17 cellular contexts compared by ENCODE assay signal in the genomic region with DNA sequence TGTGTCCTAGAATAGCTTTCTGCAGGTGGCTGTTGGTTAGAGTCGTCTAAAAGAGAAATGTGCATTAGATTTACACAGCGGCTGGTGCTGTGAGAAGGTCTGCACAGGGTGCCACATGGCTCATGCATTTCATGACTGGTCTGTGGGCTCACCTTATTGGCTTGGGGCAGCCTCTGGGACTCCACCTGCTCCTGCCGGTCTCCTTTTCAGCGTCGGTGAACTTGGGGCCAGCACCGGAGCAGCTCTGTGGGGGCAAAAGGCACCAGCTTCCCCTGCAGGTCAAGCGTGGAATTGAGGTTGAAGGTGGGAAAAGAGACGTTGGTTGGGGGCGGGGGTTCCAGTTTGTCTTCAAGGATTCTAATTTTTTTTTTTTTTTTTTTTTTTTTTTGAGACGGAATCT. TPM values are rescaled to one million over a fixed set of nuclear protein-coding genes. Genes with fewer than 3 reads are reported as not detected.
A peak's percentile ranks its signal among the peaks of the same experiment; 100 is the strongest.
DNase-seq lines count a peak whose midpoint lies in the region; ATAC-seq and TF ChIP-seq lines count a peak whose summit lies in the region.
"Had no signal": no experiment of that assay in that cellular context is flagged by ENCODE, and none has a peak within 500 bp of the region (broad histone marks: within the 10 kb centered on the region; RNA-seq: fewer than 3 reads in every experiment).

No MANE protein-coding gene starts in this region.

- H3K9me3 ChIP-seq in left ventricle myocardium inferior (replicated peaks) (no peaks in the 10 kb centered on the region), OCI-LY7 (ENCODE audit: low read length) (no peaks in the 10 kb centered on the region)
- H3K9me3 ChIP-seq: thyroid gland had no signal

- CTCF ChIA-PET in OCI-LY7 (lab: Charles Lee; ENCODE audit: unreplicated experiment), result interaction anchor here (0.6 to 0.8 kb wide), 2 partner anchors 27 to 227 kb away, joined by 3 to 4 read pairs; no protein-coding TSS in a partner anchor

- intact Hi-C loops in left ventricle myocardium inferior (cut with micrococcal nuclease), result no loop called here
- intact Hi-C loops in left ventricle myocardium superior (cut with micrococcal nuclease), result no loop called here
- intact Hi-C loops in OCI-LY7 (cut with micrococcal nuclease; ENCODE audit: unreplicated experiment), result loop anchor here (1.0 to 5.0 kb wide), 2 partner anchors 30 to 55 kb away; no protein-coding TSS in a partner anchor

- peaks cover 38% of the 10 kb centered on the region for H3K27me3 ChIP-seq in left ventricle myocardium inferior (ENCODE audit: low read depth)
- H3K27me3 ChIP-seq: thyroid gland had no signal

- peaks cover 7% of the 10 kb centered on the region for H3K4me1 Mint-ChIP-seq in type B pancreatic cell (ENCODE audit: unreplicated experiment)

- ATAC-seq in left ventricle myocardium superior, result no peak
- ATAC-seq: Panc1 had no signal

- DNase-seq in left ventricle myocardium inferior (no peak), left ventricle myocardium superior (no peak), OCI-LY7 (ENCODE audit: low spot score) (peak; percentile 90), epithelial cell of proximal tubule (ENCODE audit: low read depth) (no peak), type B pancreatic cell (ENCODE audit: extremely low spot score, unreplicated experiment) (no peak), kidney tubule cell (ENCODE audit: low spot score) (no peak), foreskin melanocyte (no peak), NCI-H2196 treated with DMSO at 0.1 percent for 48 hours (lab: John Stamatoyannopoulos, UW; ENCODE audit: unreplicated experiment) (no peak)
- DNase-seq: activated effector memory CD4-positive, alpha-beta T cell treated with anti-CD3 and anti-CD28 coated beads, Interleukin-2, amount 50 U/mL, for 16 hours; hippocampal formation; NCI-H1436; thyroid gland had no signal

- no peak overlapping the region for H3K27ac ChIP-seq in left ventricle myocardium inferior (replicated peaks)
- peak overlapping the region; percentile 83 for H3K27ac ChIP-seq in OCI-LY7 (ENCODE audit: low read depth, low read length, poor library complexity, severe bottlenecking)
- H3K27ac ChIP-seq: thyroid gland had no signal

- H2AFZ ChIP-seq in OCI-LY7 (ENCODE audit: low read length), result peak overlapping the region; percentile 61; the same call in 1 of the 2 replicates

- H3K4me3 ChIP-seq in left ventricle myocardium inferior (no peak overlapping the region), OCI-LY7 (ENCODE audit: low read depth, low read length, poor library complexity, severe bottlenecking) (peak overlapping the region; percentile 38), epithelial cell of proximal tubule (ENCODE audit: low read depth, low read length) (no peak overlapping the region)
- H3K4me3 ChIP-seq: lung, thyroid gland had no signal

- BruUV-seq in OCI-LY7 (replicated peaks; lab: Mats Ljungman, UMichigan), result no TSS peak

- H3K36me3 ChIP-seq in left ventricle myocardium inferior (no peaks in the 10 kb centered on the region), OCI-LY7 (ENCODE audit: insufficient read depth, low read length) (no peaks in the 10 kb centered on the region)
- H3K36me3 ChIP-seq: thyroid gland had no signal

- H3K4me1 ChIP-seq in left ventricle myocardium inferior, result peaks cover 14% of the 10 kb centered on the region
- H3K4me1 ChIP-seq in OCI-LY7 (ENCODE audit: insufficient read depth, low read length, poor library complexity, severe bottlenecking), result peaks cover 60% of the 10 kb centered on the region

- peak overlapping the region; percentile 70 for H3K4me2 ChIP-seq in OCI-LY7 (ENCODE audit: low read length)

- H3K4me3 Mint-ChIP-seq in type B pancreatic cell, result no peak overlapping the region

- no peaks in the 10 kb centered on the region for H3K9me3 Mint-ChIP-seq in type B pancreatic cell

- POLR2A ChIA-PET in OCI-LY7 (lab: Charles Lee), result interaction anchor here (0.7 to 1.0 kb wide), 3 partner anchors 13 to 34 kb away, joined by 3 to 6 read pairs (median 4); no protein-coding TSS in a partner anchor

- H3K79me2 ChIP-seq in OCI-LY7 (ENCODE audit: insufficient read depth, low read depth, low read length), result no peaks in the 10 kb centered on the region

- TF ChIP-seq CTCF in left ventricle myocardium inferior (IDR thresholded peaks at IDR 0.05; ENCODE audit: borderline replicate concordance) (peak; percentile 9), OCI-LY7 (conservative IDR thresholded peaks at IDR 0.05; ENCODE audit: low read length) (peak; percentile 75), epithelial cell of proximal tubule (conservative IDR thresholded peaks at IDR 0.05; ENCODE audit: low read depth, low read length) (peak; percentile 36), type B pancreatic cell (conservative IDR thresholded peaks at IDR 0.05) (peak; percentile 53)

- H3K27me3 Mint-ChIP-seq in type B pancreatic cell, result peaks cover 43% of the 10 kb centered on the region

- no peak overlapping the region for H3K27ac Mint-ChIP-seq in type B pancreatic cell

- no peaks in the 10 kb centered on the region for H3K9me2 ChIP-seq in OCI-LY7 (ENCODE audit: insufficient read depth, low read length)

- H4K20me1 ChIP-seq in OCI-LY7 (ENCODE audit: insufficient read depth, low read length), result no peaks in the 10 kb centered on the region

- no peaks in the 10 kb centered on the region for H3K36me3 Mint-ChIP-seq in type B pancreatic cell

RNA-seq across cellular contexts. Expression of a gene that starts 3.1 kb away (rescaled TPM):
- total RNA-seq in left ventricle myocardium inferior, result not detected
- 0.07 TPM for total RNA-seq in left ventricle myocardium superior
- total RNA-seq in OCI-LY7 (2014; rRNA removed; shearing (Covaris generic)), result 1.0 and 1.5 TPM in 2 replicates
- total RNA-seq in OCI-LY7 (2022), result 4.3 and 4.9 TPM in 2 replicates
- 0.14 TPM in 1 of 2 replicates, not detected in the other for total RNA-seq in epithelial cell of proximal tubule
- 0.10 and 2.0 TPM in 2 replicates for total RNA-seq in type B pancreatic cell (ENCODE audit: low replicate concordance)
- total RNA-seq: activated CD8-positive, alpha-beta memory T cell treated with anti-CD3 and anti-CD28 coated beads for 36 hours; dermis microvascular lymphatic vessel endothelial cell; NCI-H460 had no signal

RNA-seq across cellular contexts. Expression of a gene that starts 18.5 kb away (rescaled TPM):
- total RNA-seq in left ventricle myocardium inferior (30.8 TPM), left ventricle myocardium superior (33.5 TPM), OCI-LY7 (2022) (0.10 TPM in 1 of 2 replicates, not detected in the other), epithelial cell of proximal tubule (14.0 and 14.1 TPM in 2 replicates), type B pancreatic cell (ENCODE audit: low replicate concordance) (22.1 and 29.3 TPM in 2 replicates)
- 0.09 TPM in 1 of 2 replicates, not detected in the other for total RNA-seq in OCI-LY7 (2014; rRNA removed; shearing (Covaris generic))
- total RNA-seq: activated CD8-positive, alpha-beta memory T cell treated with anti-CD3 and anti-CD28 coated beads for 36 hours; NCI-H460 had no signal

RNA-seq across cellular contexts. Expression of a gene that starts 39.5 kb away (rescaled TPM):
- total RNA-seq in left ventricle myocardium inferior (8.4 TPM), left ventricle myocardium superior (9.4 TPM), OCI-LY7 (2022) (not detected in 2 replicates), epithelial cell of proximal tubule (4.3 and 7.4 TPM in 2 replicates), type B pancreatic cell (ENCODE audit: low replicate concordance) (6.7 and 21.9 TPM in 2 replicates)
- not detected in 2 replicates for total RNA-seq in OCI-LY7 (2014; rRNA removed; shearing (Covaris generic))
- total RNA-seq: NCI-H460 had no signal

Comparison
In these comparisons a context has a peak if more than half of its experiments do, and no peak if none do; other contexts are left out.
1. CTCF ChIP-seq: peak in every context shown above with its lines; median percentile 75 in OCI-LY7; 53 in type B pancreatic cell; 36 in epithelial cell of proximal tubule; 9 in left ventricle myocardium inferior.
2. RNA of a gene that starts 18.5 kb away (total RNA-seq): 33.5 TPM in left ventricle myocardium superior (single experiment), 30.8 TPM in left ventricle myocardium inferior (single experiment), 22.1 to 29.3 TPM in type B pancreatic cell and 14.0 to 14.1 TPM in epithelial cell of proximal tubule; 0.09 to 0.10 TPM in OCI-LY7; every median in the first group is over 10 times any median in the second.